ENCODE assay signal across 23 cellular contexts in genomic region chr2:54783349-54783748, GRCh38.
"Had no signal": no experiment of that assay in that cellular context is flagged by ENCODE, and none has a peak within 500 bp of the region (broad histone marks: within the 10 kb centered on the region; RNA-seq: fewer than 3 reads in every experiment).

No MANE protein-coding gene starts in this region.

- H3K27ac ChIP-seq: colonic mucosa, heart left ventricle, parathyroid adenoma, psoas muscle, skin epidermis, tibial artery, upper lobe of left lung, uterus had no signal

- H3K4me3 ChIP-seq: colonic mucosa, heart left ventricle, lung, psoas muscle, skin epidermis, tibial artery, upper lobe of left lung, uterus had no signal

- ATAC-seq: esophagus mucosa; heart left ventricle; left colon; left ventricle myocardium superior; psoas muscle; sciatic nerve; stimulated activated naive CD8-positive, alpha-beta T cell treated with anti-CD3 and anti-CD28 coated beads, Interleukin-15, Interleukin-2, amounts not matched to agents 100 U/mL and 50 U/mL, for 24 hours had no signal

- H3K4me3 Mint-ChIP-seq: nephron had no signal

- H3K9ac ChIP-seq: parathyroid adenoma had no signal

- DNase-seq: colonic mucosa; effector CD4-positive, alpha-beta T cell; heart left ventricle; hippocampal formation; left colon; left ventricle myocardium superior; mesendoderm; naive B cell; occipital lobe; psoas muscle; retina; stimulated activated CD4-positive, alpha-beta T cell treated with anti-CD3 and anti-CD28 coated beads, Interleukin-2, amount 100 ng/mL, for 24 hours; stimulated activated CD4-positive, alpha-beta T cell treated with anti-CD3 and anti-CD28 coated beads, Interleukin-4, amount 100 ng/mL, for 4 hours; stimulated activated naive CD8-positive, alpha-beta T cell treated with anti-CD3 and anti-CD28 coated beads, Interleukin-15, Interleukin-2, amounts not matched to agents 100 U/mL and 50 U/mL, for 24 hours; tibial artery; upper lobe of left lung; uterus had no signal

- H3K4me1 Mint-ChIP-seq: nephron had no signal

- H3K27ac Mint-ChIP-seq: naive B cell, nephron had no signal

- H3K36me3 ChIP-seq: colonic mucosa, heart left ventricle, tibial artery, upper lobe of left lung, uterus had no signal

- H3K36me3 Mint-ChIP-seq: naive B cell had no signal

- H3K9me3 Mint-ChIP-seq: naive B cell, nephron had no signal

- H3K79me2 ChIP-seq: parathyroid adenoma had no signal

- H3K4me1 ChIP-seq: colonic mucosa, heart left ventricle, parathyroid adenoma, psoas muscle, tibial artery, upper lobe of left lung, uterus had no signal

- H2AFZ ChIP-seq: parathyroid adenoma had no signal

- H3K27me3 ChIP-seq: colonic mucosa, heart left ventricle, tibial artery, upper lobe of left lung, uterus had no signal

- H3K9me3 ChIP-seq: colonic mucosa, heart left ventricle, psoas muscle, tibial artery, upper lobe of left lung, uterus had no signal
